Comparison of ENCODE assay signal across 8 cellular contexts in genomic region chr16:84548971-84549844, GRCh38. TPM values are rescaled to one million over a fixed set of nuclear protein-coding genes. Genes with fewer than 3 reads are reported as not detected.
DNase-seq lines count a peak whose midpoint lies in the region; ATAC-seq and TF ChIP-seq lines count a peak whose summit lies in the region.

No MANE protein-coding gene starts in this region.

- no peaks in the 10 kb centered on the region for H3K36me3 ChIP-seq in CD8-positive, alpha-beta memory T cell (ENCODE audit: insufficient read depth, low read length)
- H3K36me3 ChIP-seq in WERI-Rb-1 = no peaks in the 10 kb centered on the region

- H3K4me3 Mint-ChIP-seq in CD8-positive, alpha-beta memory T cell = peak overlapping the region; percentile 85 to 94 (median 89)
- H3K4me3 Mint-ChIP-seq in chondrocyte (ENCODE audit: unreplicated experiment) = peak overlapping the region; percentile 20

- peak; percentile 12 to 74 (median 49) for DNase-seq in CD8-positive, alpha-beta memory T cell
- DNase-seq in WERI-Rb-1 (no peak), chondrocyte (ENCODE audit: low spot score) (no peak), pons (ENCODE audit: low spot score) (peak; percentile 39), islet precursor cell (no peak), amniotic stem cell (lab: John Stamatoyannopoulos, UW) (no peak)

- H3K4me3 ChIP-seq in CD8-positive, alpha-beta memory T cell (ENCODE audit: low read length) = peak overlapping the region; percentile 51
- no peak overlapping the region for H3K4me3 ChIP-seq in WERI-Rb-1 (ENCODE audit: low read depth, low read length)

- H3K27ac Mint-ChIP-seq in CD8-positive, alpha-beta memory T cell = peak overlapping the region; percentile 95 to 100 (median 97)
- peak overlapping the region; percentile 25 for H3K27ac Mint-ChIP-seq in chondrocyte (ENCODE audit: unreplicated experiment)

- peaks cover 0 to under 1% (median 0%) of the 10 kb centered on the region in 5 donors for H3K9me3 Mint-ChIP-seq in CD8-positive, alpha-beta memory T cell
- no peaks in the 10 kb centered on the region for H3K9me3 Mint-ChIP-seq in chondrocyte (ENCODE audit: low read depth)

- no peak for TF ChIP-seq CTCF in WERI-Rb-1 (IDR thresholded peaks at IDR 0.05; ENCODE audit: low read depth, low read length)
- TF ChIP-seq CTCF in chondrocyte (IDR thresholded peaks at IDR 0.05) = no peak

- no peaks in the 10 kb centered on the region for H3K9me3 ChIP-seq in CD8-positive, alpha-beta memory T cell (ENCODE audit: low read length)
- H3K9me3 ChIP-seq in WERI-Rb-1 (ENCODE audit: severe bottlenecking) = no peaks in the 10 kb centered on the region

- H3K4me1 Mint-ChIP-seq in CD8-positive, alpha-beta memory T cell = peaks cover 49 to 79% (median 61%) of the 10 kb centered on the region in 3 donors
- H3K4me1 Mint-ChIP-seq in chondrocyte (ENCODE audit: low read depth) = peaks cover 13% of the 10 kb centered on the region

- CTCF ChIA-PET in CD8-positive, alpha-beta memory T cell (lab: Charles Lee) = interaction anchor here (0.6 to 2.6 kb wide), 11 partner anchors 10 to 172 kb away, joined by 3 to 11 read pairs (median 4); no protein-coding TSS in a partner anchor

- POLR2A ChIA-PET in CD8-positive, alpha-beta memory T cell (lab: Charles Lee) = interaction anchor here (0.6 to 2.1 kb wide), 15 partner anchors 21 to 1460 kb away, joined by 3 to 24 read pairs (median 4); no protein-coding TSS in a partner anchor

- ATAC-seq in HG02610 (IDR thresholded peaks at IDR 0.05; ENCODE audit: unreplicated experiment) (no peak), HG02798 (IDR thresholded peaks at IDR 0.05; ENCODE audit: poor library complexity, unreplicated experiment) (no peak)

- no peaks in the 10 kb centered on the region for H3K27me3 ChIP-seq in CD8-positive, alpha-beta memory T cell (ENCODE audit: insufficient read depth, low read length, poor library complexity, severe bottlenecking)
- no peaks in the 10 kb centered on the region for H3K27me3 ChIP-seq in WERI-Rb-1 (ENCODE audit: insufficient read depth, low read depth, severe bottlenecking)

- peaks cover 68% of the 10 kb centered on the region for H3K4me1 ChIP-seq in CD8-positive, alpha-beta memory T cell (ENCODE audit: insufficient read depth, low read length)

- H3K36me3 Mint-ChIP-seq in CD8-positive, alpha-beta memory T cell = peaks cover 0 to 15% (median 0%) of the 10 kb centered on the region in 3 donors
- H3K36me3 Mint-ChIP-seq in chondrocyte (ENCODE audit: low read depth) = peaks cover 1% of the 10 kb centered on the region

- no peaks in the 10 kb centered on the region for H3K27me3 Mint-ChIP-seq in CD8-positive, alpha-beta memory T cell
- H3K27me3 Mint-ChIP-seq in chondrocyte (ENCODE audit: low read depth) = no peaks in the 10 kb centered on the region

- peak overlapping the region; percentile 75 for H3K27ac ChIP-seq in CD8-positive, alpha-beta memory T cell (ENCODE audit: low read depth, low read length)
- H3K27ac ChIP-seq in WERI-Rb-1 = peak overlapping the region; percentile 16; the same call in 1 of the 2 replicates

RNA-seq across cellular contexts. Expression of gene MEAK7, which starts 44.7 kb away (rescaled TPM):
- 1 to 10 TPM; 6.7 to 7.7 TPM for total RNA-seq in CD8-positive, alpha-beta memory T cell
- 7.8 TPM for polyA plus RNA-seq in CD8-positive, alpha-beta memory T cell
- total RNA-seq in chondrocyte = 21.0 to 27.9 TPM (median 26.8 TPM) in 3 replicates

Comparison
In these comparisons a context has a peak if more than half of its experiments do, and no peak if none do; other contexts are left out.
1. DNase-seq: peak in CD8-positive, alpha-beta memory T cell (5 of 5) and pons (single experiment); none in WERI-Rb-1 (single experiment), chondrocyte (single experiment), islet precursor cell (single experiment) and amniotic stem cell (single experiment).